In the genomic region with DNA sequence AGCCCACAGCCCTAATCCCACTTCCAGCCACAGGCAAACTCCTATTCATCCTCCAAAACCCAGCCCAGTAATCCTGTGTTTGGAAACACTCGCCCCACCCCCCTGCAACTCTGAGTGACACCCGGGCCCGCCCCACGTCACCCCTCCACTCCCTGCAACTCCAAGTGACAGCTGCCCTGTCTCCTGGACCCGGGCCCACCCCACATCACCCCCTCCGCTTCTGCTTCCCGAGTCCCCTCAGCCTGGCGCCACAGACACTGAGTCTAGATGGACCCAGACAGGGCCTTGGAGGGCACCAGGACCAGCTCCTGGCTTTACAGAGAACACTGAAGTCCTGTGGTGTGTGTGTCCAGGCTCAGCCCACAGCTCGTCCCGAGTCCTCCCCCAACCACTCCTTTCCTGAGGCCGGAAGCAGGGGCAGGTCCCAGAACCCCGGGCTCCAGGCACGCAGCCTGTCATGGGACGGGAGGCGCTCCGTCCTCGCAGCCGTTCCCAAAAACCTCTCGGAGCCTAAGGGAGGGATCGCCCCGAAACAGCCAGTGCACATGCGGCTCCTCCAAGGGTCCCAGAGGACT, we compare ENCODE assay signal across 1 cellular context.
TF ChIP-seq lines count a peak whose summit lies in the region.

No MANE protein-coding gene starts in this region.

TF ChIP-seq in GM23338, 12 proteins besides CTCF, POLR2A, EP300 and RAD21:
- TF ChIP-seq ZNF114 (CRISPR knock-in tag; IDR thresholded peaks at IDR 0.05) (no peak), NANOG (IDR thresholded peaks at IDR 0.05; ENCODE audit: borderline replicate concordance) (no peak), EZH2 (IDR thresholded peaks at IDR 0.05; ENCODE audit: low read depth, unreplicated experiment) (no peak), STAT1 (IDR thresholded peaks at IDR 0.05; ENCODE audit: unreplicated experiment) (no peak), POLR2AphosphoS5 (IDR thresholded peaks at IDR 0.05; ENCODE audit: low read depth) (no peak), ZNF331 (CRISPR knock-in tag; IDR thresholded peaks at IDR 0.05; ENCODE audit: low read depth) (no peak), CREB1 (CRISPR knock-in tag; IDR thresholded peaks at IDR 0.05; ENCODE audit: low read depth) (no peak), JUNB (IDR thresholded peaks at IDR 0.05; ENCODE audit: unreplicated experiment) (no peak), EZH2phosphoT487 (IDR thresholded peaks at IDR 0.05; ENCODE audit: unreplicated experiment) (no peak)
- TF ChIP-seq, protein P1, sequence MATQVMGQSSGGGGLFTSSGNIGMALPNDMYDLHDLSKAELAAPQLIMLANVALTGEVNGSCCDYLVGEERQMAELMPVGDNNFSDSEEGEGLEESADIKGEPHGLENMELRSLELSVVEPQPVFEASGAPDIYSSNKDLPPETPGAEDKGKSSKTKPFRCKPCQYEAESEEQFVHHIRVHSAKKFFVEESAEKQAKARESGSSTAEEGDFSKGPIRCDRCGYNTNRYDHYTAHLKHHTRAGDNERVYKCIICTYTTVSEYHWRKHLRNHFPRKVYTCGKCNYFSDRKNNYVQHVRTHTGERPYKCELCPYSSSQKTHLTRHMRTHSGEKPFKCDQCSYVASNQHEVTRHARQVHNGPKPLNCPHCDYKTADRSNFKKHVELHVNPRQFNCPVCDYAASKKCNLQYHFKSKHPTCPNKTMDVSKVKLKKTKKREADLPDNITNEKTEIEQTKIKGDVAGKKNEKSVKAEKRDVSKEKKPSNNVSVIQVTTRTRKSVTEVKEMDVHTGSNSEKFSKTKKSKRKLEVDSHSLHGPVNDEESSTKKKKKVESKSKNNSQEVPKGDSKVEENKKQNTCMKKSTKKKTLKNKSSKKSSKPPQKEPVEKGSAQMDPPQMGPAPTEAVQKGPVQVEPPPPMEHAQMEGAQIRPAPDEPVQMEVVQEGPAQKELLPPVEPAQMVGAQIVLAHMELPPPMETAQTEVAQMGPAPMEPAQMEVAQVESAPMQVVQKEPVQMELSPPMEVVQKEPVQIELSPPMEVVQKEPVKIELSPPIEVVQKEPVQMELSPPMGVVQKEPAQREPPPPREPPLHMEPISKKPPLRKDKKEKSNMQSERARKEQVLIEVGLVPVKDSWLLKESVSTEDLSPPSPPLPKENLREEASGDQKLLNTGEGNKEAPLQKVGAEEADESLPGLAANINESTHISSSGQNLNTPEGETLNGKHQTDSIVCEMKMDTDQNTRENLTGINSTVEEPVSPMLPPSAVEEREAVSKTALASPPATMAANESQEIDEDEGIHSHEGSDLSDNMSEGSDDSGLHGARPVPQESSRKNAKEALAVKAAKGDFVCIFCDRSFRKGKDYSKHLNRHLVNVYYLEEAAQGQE (IDR thresholded peaks at IDR 0.05; ENCODE audit: unreplicated experiment), result no peak
- TF ChIP-seq, protein P2, sequence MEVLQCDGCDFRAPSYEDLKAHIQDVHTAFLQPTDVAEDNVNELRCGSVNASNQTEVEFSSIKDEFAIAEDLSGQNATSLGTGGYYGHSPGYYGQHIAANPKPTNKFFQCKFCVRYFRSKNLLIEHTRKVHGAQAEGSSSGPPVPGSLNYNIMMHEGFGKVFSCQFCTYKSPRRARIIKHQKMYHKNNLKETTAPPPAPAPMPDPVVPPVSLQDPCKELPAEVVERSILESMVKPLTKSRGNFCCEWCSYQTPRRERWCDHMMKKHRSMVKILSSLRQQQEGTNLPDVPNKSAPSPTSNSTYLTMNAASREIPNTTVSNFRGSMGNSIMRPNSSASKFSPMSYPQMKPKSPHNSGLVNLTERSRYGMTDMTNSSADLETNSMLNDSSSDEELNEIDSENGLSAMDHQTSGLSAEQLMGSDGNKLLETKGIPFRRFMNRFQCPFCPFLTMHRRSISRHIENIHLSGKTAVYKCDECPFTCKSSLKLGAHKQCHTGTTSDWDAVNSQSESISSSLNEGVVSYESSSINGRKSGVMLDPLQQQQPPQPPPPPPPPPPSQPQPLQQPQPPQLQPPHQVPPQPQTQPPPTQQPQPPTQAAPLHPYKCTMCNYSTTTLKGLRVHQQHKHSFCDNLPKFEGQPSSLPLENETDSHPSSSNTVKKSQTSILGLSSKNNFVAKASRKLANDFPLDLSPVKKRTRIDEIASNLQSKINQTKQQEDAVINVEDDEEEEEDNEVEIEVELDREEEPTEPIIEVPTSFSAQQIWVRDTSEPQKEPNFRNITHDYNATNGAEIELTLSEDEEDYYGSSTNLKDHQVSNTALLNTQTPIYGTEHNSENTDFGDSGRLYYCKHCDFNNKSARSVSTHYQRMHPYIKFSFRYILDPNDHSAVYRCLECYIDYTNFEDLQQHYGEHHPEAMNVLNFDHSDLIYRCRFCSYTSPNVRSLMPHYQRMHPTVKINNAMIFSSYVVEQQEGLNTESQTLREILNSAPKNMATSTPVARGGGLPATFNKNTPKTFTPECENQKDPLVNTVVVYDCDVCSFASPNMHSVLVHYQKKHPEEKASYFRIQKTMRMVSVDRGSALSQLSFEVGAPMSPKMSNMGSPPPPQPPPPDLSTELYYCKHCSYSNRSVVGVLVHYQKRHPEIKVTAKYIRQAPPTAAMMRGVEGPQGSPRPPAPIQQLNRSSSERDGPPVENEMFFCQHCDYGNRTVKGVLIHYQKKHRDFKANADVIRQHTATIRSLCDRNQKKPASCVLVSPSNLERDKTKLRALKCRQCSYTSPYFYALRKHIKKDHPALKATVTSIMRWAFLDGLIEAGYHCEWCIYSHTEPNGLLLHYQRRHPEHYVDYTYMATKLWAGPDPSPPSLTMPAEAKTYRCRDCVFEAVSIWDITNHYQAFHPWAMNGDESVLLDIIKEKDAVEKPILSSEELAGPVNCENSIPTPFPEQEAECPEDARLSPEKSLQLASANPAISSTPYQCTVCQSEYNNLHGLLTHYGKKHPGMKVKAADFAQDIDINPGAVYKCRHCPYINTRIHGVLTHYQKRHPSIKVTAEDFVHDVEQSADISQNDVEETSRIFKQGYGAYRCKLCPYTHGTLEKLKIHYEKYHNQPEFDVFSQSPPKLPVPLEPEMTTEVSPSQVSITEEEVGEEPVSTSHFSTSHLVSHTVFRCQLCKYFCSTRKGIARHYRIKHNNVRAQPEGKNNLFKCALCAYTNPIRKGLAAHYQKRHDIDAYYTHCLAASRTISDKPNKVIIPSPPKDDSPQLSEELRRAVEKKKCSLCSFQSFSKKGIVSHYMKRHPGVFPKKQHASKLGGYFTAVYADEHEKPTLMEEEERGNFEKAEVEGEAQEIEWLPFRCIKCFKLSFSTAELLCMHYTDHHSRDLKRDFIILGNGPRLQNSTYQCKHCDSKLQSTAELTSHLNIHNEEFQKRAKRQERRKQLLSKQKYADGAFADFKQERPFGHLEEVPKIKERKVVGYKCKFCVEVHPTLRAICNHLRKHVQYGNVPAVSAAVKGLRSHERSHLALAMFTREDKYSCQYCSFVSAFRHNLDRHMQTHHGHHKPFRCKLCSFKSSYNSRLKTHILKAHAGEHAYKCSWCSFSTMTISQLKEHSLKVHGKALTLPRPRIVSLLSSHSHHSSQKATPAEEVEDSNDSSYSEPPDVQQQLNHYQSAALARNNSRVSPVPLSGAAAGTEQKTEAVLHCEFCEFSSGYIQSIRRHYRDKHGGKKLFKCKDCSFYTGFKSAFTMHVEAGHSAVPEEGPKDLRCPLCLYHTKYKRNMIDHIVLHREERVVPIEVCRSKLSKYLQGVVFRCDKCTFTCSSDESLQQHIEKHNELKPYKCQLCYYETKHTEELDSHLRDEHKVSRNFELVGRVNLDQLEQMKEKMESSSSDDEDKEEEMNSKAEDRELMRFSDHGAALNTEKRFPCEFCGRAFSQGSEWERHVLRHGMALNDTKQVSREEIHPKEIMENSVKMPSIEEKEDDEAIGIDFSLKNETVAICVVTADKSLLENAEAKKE (CRISPR knock-in tag; IDR thresholded peaks at IDR 0.05), result no peak
- TF ChIP-seq, protein P3, sequence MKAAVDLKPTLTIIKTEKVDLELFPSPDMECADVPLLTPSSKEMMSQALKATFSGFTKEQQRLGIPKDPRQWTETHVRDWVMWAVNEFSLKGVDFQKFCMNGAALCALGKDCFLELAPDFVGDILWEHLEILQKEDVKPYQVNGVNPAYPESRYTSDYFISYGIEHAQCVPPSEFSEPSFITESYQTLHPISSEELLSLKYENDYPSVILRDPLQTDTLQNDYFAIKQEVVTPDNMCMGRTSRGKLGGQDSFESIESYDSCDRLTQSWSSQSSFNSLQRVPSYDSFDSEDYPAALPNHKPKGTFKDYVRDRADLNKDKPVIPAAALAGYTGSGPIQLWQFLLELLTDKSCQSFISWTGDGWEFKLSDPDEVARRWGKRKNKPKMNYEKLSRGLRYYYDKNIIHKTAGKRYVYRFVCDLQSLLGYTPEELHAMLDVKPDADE (IDR thresholded peaks at IDR 0.05), result no peak
